ENCODE assay signal across 1 cellular context in genomic region chr2:46813046-46813445, GRCh38.
TF ChIP-seq lines count a peak whose summit lies in the region.

No MANE protein-coding gene starts in this region.

TF ChIP-seq in A549, 52 proteins besides CTCF, POLR2A, EP300 and RAD21 (continued from another document):
- TF ChIP-seq REST (IDR thresholded peaks at IDR 0.05), result no peak
- TF ChIP-seq CEBPB (IDR thresholded peaks at IDR 0.05), result no peak
- no peak for TF ChIP-seq FOXS1 (CRISPR knock-in tag; IDR thresholded peaks at IDR 0.05)
- no peak for TF ChIP-seq TP53 (CRISPR knock-in tag; IDR thresholded peaks at IDR 0.05)
